In the genomic region with DNA sequence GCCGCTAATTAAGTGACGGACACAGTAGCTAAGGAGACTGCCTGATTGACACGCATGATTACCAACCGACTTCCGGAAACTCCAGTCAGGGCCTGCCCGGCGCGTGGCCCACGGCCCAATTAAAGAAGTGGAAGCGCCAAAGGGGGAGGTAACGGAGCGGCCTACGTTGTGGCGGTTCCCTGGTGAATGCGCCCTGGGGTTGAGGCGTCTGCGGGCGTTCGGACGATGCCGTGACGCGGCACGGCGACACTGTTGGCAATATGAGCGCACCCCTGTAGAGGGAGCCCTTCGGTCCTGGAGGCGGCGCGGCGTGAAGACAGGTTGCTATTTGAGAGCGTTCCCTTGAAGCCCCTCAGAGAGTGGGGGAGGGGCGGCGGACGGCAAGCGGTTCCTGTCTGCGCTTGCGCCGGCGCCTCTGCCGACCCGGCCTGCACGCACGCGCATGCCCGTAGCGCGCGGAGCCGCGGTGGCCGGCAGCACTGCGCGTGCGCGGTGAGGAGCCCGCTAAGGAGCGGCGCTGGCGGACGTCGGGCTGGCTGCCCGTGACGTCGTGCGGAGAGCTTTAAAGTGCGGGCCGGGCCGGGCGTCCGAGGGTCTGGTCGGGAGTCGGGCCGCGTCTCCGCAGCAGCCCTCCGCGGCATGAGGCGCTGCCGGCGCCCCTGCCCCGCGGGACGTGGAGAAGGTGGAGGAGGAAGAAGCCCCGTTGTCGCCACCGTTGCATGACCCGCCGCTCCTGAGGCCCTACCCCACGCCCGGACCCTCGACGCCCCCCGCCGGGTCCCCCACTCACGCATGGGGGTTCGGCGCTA, we compare ENCODE assay signal across 1 cellular context.
TF ChIP-seq lines count a peak whose summit lies in the region.

ALKBH5 (plus strand) TSS at position 495 of the 809 bp plus-strand sequence. CDS start 416 bp downstream, outside the sequence.

TF ChIP-seq in liver, 16 proteins besides CTCF, POLR2A, EP300 and RAD21 (continued from another document):
- peak; percentile 33 to 79 for TF ChIP-seq GABPA (IDR thresholded peaks at IDR 0.05 in 1 of 2, conservative IDR thresholded peaks at IDR 0.05 in 1 of 2)
- TF ChIP-seq YY1 (IDR thresholded peaks at IDR 0.05): peak; percentile 48
- no peak for TF ChIP-seq HNF4A (conservative IDR thresholded peaks at IDR 0.05)
- TF ChIP-seq SP1 (IDR thresholded peaks at IDR 0.05): peak; percentile 92
- peak; percentile 19 to 28 for TF ChIP-seq JUND (IDR thresholded peaks at IDR 0.05)
- TF ChIP-seq TAF1 (conservative IDR thresholded peaks at IDR 0.05): no peak
- TF ChIP-seq RXRA (IDR thresholded peaks at IDR 0.05): peak; percentile 44 to 63
TF ChIP-seq in liver: peak in this region for 6.
